12 cellular contexts compared by ENCODE assay signal in the genomic region with DNA sequence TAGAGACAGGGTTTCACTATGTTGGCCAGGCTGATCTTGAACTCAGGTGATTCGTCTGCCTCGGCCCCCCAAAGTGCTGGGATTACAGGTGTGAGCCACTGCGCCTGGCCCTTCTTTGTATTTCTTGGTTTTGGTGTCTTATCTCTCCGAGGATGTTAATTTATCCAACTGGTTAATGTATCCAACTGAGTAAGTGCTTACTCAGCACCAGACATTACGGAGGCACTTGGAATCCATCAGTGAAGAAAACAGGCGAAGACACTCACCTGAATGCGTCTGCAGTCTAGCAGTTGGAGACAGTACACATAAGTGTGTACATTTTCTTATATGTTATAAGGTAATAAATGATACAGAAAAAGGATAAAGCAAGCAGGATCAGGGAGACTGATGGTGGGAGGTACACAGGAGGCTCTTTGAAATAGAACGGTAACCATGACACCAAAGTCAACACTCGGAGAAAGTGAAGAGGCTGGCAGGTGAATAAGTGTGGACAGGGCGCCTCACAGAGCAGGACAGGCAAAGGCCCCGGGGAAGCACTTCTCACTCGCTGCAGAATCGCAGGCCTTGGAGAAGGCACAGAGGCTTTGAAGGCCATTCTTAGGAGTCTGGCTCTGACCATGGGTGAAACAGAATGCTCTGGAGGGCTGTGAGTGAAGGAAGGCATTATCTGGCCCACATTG.
DNase-seq lines count a peak whose midpoint lies in the region; ATAC-seq lines count a peak whose summit lies in the region.
"Had no signal": no experiment of that assay in that cellular context is flagged by ENCODE, and none has a peak within 500 bp of the region (broad histone marks: within the 10 kb centered on the region; RNA-seq: fewer than 3 reads in every experiment).

No MANE protein-coding gene starts in this region.

- H3K4me1 Mint-ChIP-seq in stimulated activated memory B cell treated with anti-CD40 and anti-IgM and Interleukin-4, amounts not matched to agents 10 μg/mL and 1 μg/mL and 100 μg/mL, for 72 hours: peaks cover 22% of the 10 kb centered on the region
- H3K4me1 Mint-ChIP-seq in activated CD4-positive, alpha-beta T cell treated with anti-CD3 and anti-CD28 coated beads, Interleukin-2, amount 10 ng/mL, durations not matched to agents 24 days and 14 days: peaks cover 18% of the 10 kb centered on the region
- H3K4me1 Mint-ChIP-seq: activated B cell treated with CpG ODN at 0.5 μM for 24 hours had no signal

- no peaks in the 10 kb centered on the region for H3K9me3 Mint-ChIP-seq in stimulated activated memory B cell treated with anti-CD40 and anti-IgM and Interleukin-4, amounts not matched to agents 10 μg/mL and 1 μg/mL and 100 μg/mL, for 72 hours
- no peaks in the 10 kb centered on the region for H3K9me3 Mint-ChIP-seq in activated CD4-positive, alpha-beta T cell treated with anti-CD3 and anti-CD28 coated beads, Interleukin-2, amount 10 ng/mL, durations not matched to agents 24 days and 14 days
- H3K9me3 Mint-ChIP-seq: activated B cell treated with CpG ODN at 0.5 μM for 24 hours had no signal

- H3K27me3 Mint-ChIP-seq in stimulated activated memory B cell treated with anti-CD40 and anti-IgM and Interleukin-4, amounts not matched to agents 10 μg/mL and 1 μg/mL and 100 μg/mL, for 72 hours: no peaks in the 10 kb centered on the region
- no peaks in the 10 kb centered on the region for H3K27me3 Mint-ChIP-seq in activated CD4-positive, alpha-beta T cell treated with anti-CD3 and anti-CD28 coated beads, Interleukin-2, amount 10 ng/mL, durations not matched to agents 24 days and 14 days
- H3K27me3 Mint-ChIP-seq: activated B cell treated with CpG ODN at 0.5 μM for 24 hours had no signal

- no peak overlapping the region for H3K4me3 Mint-ChIP-seq in stimulated activated memory B cell treated with anti-CD40 and anti-IgM and Interleukin-4, amounts not matched to agents 10 μg/mL and 1 μg/mL and 100 μg/mL, for 72 hours
- no peak overlapping the region for H3K4me3 Mint-ChIP-seq in activated CD4-positive, alpha-beta T cell treated with anti-CD3 and anti-CD28 coated beads, Interleukin-2, amount 10 ng/mL, durations not matched to agents 24 days and 14 days
- H3K4me3 Mint-ChIP-seq: activated B cell treated with CpG ODN at 0.5 μM for 24 hours had no signal

- DNase-seq in NCI-H1436 (lab: John Stamatoyannopoulos, UW): peak; percentile 32
- no peak for DNase-seq in NCI-H1436 treated with DMSO at 0.1 percent for 48 hours (lab: John Stamatoyannopoulos, UW)
- peak; percentile 73 for DNase-seq in NCI-H187 treated with DMSO at 0.1 percent for 48 hours (lab: John Stamatoyannopoulos, UW)
- peak; percentile 89 to 91 for DNase-seq in SHP77 (lab: John Stamatoyannopoulos, UW)
- DNase-seq in activated CD4-positive, alpha-beta T cell treated with anti-CD3 and anti-CD28 coated beads, Interleukin-2, amount 10 ng/mL, durations not matched to agents 24 days and 14 days: no peak
- no peak for DNase-seq in activated effector memory CD4-positive, alpha-beta T cell treated with Interleukin-2 at 50 U/mL for 16 hours
- DNase-seq: activated B cell treated with CpG ODN at 0.5 μM for 24 hours; activated CD8-positive, alpha-beta memory T cell treated with anti-CD3 and anti-CD28 coated beads, Interleukin-2, amount 50 U/mL, for 48 hours; Caco-2; MV-4-11 had no signal

- peaks cover 15% of the 10 kb centered on the region for H3K36me3 Mint-ChIP-seq in stimulated activated memory B cell treated with anti-CD40 and anti-IgM and Interleukin-4, amounts not matched to agents 10 μg/mL and 1 μg/mL and 100 μg/mL, for 72 hours
- no peaks in the 10 kb centered on the region for H3K36me3 Mint-ChIP-seq in activated CD4-positive, alpha-beta T cell treated with anti-CD3 and anti-CD28 coated beads, Interleukin-2, amount 10 ng/mL, durations not matched to agents 24 days and 14 days (ENCODE audit: low read depth)

- ATAC-seq in stimulated activated memory B cell treated with anti-CD40 and anti-IgM and Interleukin-4, amounts not matched to agents 10 μg/mL and 1 μg/mL and 100 μg/mL, for 72 hours: no peak
- ATAC-seq in GM19328 (IDR thresholded peaks at IDR 0.05; ENCODE audit: unreplicated experiment): no peak

- peak overlapping the region; percentile 48 for H3K27ac Mint-ChIP-seq in stimulated activated memory B cell treated with anti-CD40 and anti-IgM and Interleukin-4, amounts not matched to agents 10 μg/mL and 1 μg/mL and 100 μg/mL, for 72 hours
- H3K27ac Mint-ChIP-seq in activated CD4-positive, alpha-beta T cell treated with anti-CD3 and anti-CD28 coated beads, Interleukin-2, amount 10 ng/mL, durations not matched to agents 24 days and 14 days: no peak overlapping the region
- H3K27ac Mint-ChIP-seq: activated B cell treated with CpG ODN at 0.5 μM for 24 hours had no signal

- intact Hi-C loops in activated CD4-positive, alpha-beta T cell treated with anti-CD3 and anti-CD28 coated beads, Interleukin-2, amount 10 ng/mL, durations not matched to agents 24 days and 14 days (cut with micrococcal nuclease): no loop called here

Comparison
In these comparisons a context has a peak if more than half of its experiments do, and no peak if none do; other contexts are left out.
1. DNase-seq: peak in NCI-H1436 (single experiment), NCI-H187 treated with DMSO at 0.1 percent for 48 hours (single experiment) and SHP77 (2 of 2); none in NCI-H1436 treated with DMSO at 0.1 percent for 48 hours (single experiment), activated CD4-positive, alpha-beta T cell treated with anti-CD3 and anti-CD28 coated beads, Interleukin-2, amount 10 ng/mL, durations not matched to agents 24 days and 14 days (single experiment) and activated effector memory CD4-positive, alpha-beta T cell treated with Interleukin-2 at 50 U/mL for 16 hours (single experiment).